ENCODE assay signal across 26 cellular contexts in the genomic region with DNA sequence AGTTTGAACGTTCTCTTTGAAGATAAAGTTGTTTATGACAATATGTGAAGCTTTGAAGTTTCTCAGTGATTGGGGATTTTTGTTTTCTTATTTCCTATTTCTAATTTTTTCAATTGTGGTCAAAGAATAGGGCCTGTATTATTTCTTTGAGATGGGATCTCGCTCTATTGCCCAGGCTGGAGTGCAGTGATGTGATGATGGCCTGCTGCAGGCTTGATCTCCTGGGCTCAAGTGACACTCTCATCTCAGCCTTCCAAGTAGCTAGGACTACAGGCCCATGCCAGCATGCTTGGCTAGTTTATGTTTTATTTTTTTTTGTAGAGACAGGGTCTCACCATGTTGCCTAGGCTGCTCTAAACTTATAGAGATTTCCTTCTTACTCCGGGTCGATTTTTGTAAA. TPM values are rescaled to one million over a fixed set of nuclear protein-coding genes. Genes with fewer than 3 reads are reported as not detected.
DNase-seq lines count a peak whose midpoint lies in the region; ATAC-seq, FAIRE-seq and TF ChIP-seq lines count a peak whose summit lies in the region.
"Had no signal": no experiment of that assay in that cellular context is flagged by ENCODE, and none has a peak within 500 bp of the region (broad histone marks: within the 10 kb centered on the region; RNA-seq: fewer than 3 reads in every experiment).

No MANE protein-coding gene starts in this region.

- TF ChIP-seq CTCF in kidney (IDR thresholded peaks at IDR 0.05; ENCODE audit: borderline replicate concordance, extremely low read depth, insufficient read depth) (no peak), thyroid gland (IDR thresholded peaks at IDR 0.05) (no peak)

- POLR2A ChIA-PET in CD4-positive, alpha-beta memory T cell (lab: Charles Lee; ENCODE audit: partially characterized antibody) = interaction anchor here (0.8 to 3.0 kb wide), 5 partner anchors 11 to 374 kb away, joined by 3 to 26 read pairs (median 6); a partner anchor contains a TSS

- ATAC-seq in GM19023 (IDR thresholded peaks at IDR 0.05; ENCODE audit: unreplicated experiment) = no peak
- ATAC-seq: A549 had no signal

- H3K9me3 Mint-ChIP-seq in CD4-positive, alpha-beta memory T cell = no peaks in the 10 kb centered on the region
- no peaks in the 10 kb centered on the region for H3K9me3 Mint-ChIP-seq in activated naive CD8-positive, alpha-beta T cell treated with anti-CD3 and anti-CD28 coated beads for 36 hours
- H3K9me3 Mint-ChIP-seq: CD4-positive, alpha-beta T cell had no signal

- H3K4me3 Mint-ChIP-seq in CD4-positive, alpha-beta memory T cell = peak overlapping the region in 2 of 8 donors; percentile 13 to 79
- no peak overlapping the region for H3K4me3 Mint-ChIP-seq in activated naive CD8-positive, alpha-beta T cell treated with anti-CD3 and anti-CD28 coated beads for 36 hours
- H3K4me3 Mint-ChIP-seq: CD14-positive monocyte had no signal

- H2AFZ ChIP-seq in Karpas-422 (ENCODE audit: low read length) = no peak overlapping the region
- H2AFZ ChIP-seq: GM23248 had no signal

- 77 to 82% methylated on average over 4 of the region's 4 CpGs for WGBS in thyroid gland, 2 donors

- no peak for TF ChIP-seq POLR2A in thyroid gland (IDR thresholded peaks at IDR 0.05)

- intact Hi-C loops in CD4-positive, alpha-beta memory T cell (cut with micrococcal nuclease) = no loop called here
- intact Hi-C loops in kidney (cut with DNase I) = no loop called here
- intact Hi-C loops in thyroid gland (cut with DNase I) = no loop called here

- H3K9ac ChIP-seq in Karpas-422 (ENCODE audit: low read length) = no peak overlapping the region
- H3K9ac ChIP-seq in kidney (ENCODE audit: low read length in 2 of 2) = no peak overlapping the region
- H3K9ac ChIP-seq: BLaER1 treated with 17β-estradiol and CSF1 and Interleukin-3, amounts not matched to agents 10 nM and 100 nM; GM23248 had no signal

- H3K27ac Mint-ChIP-seq in CD4-positive, alpha-beta memory T cell = peak overlapping the region in 5 of 7 donors; percentile 42 to 94 (median 84)
- no peak overlapping the region for H3K27ac Mint-ChIP-seq in activated naive CD8-positive, alpha-beta T cell treated with anti-CD3 and anti-CD28 coated beads for 36 hours
- H3K27ac Mint-ChIP-seq: CD14-positive monocyte had no signal

- H3K4me1 Mint-ChIP-seq in CD4-positive, alpha-beta memory T cell = peaks cover 20 to 41% (median 31%) of the 10 kb centered on the region in 4 donors
- H3K4me1 Mint-ChIP-seq in activated naive CD8-positive, alpha-beta T cell treated with anti-CD3 and anti-CD28 coated beads for 36 hours = peaks cover 16% of the 10 kb centered on the region

- H3K4me3 ChIP-seq in CD4-positive, alpha-beta memory T cell (ENCODE audit: low read length in 2 of 2) = no peak overlapping the region
- H3K4me3 ChIP-seq in Karpas-422 (ENCODE audit: low read length) (no peak overlapping the region), kidney (ENCODE audit: low read length in 2 of 2) (no peak overlapping the region), thyroid gland (replicated peaks in 1 of 3) (no peak overlapping the region)
- H3K4me3 ChIP-seq: A549; BLaER1 treated with 17β-estradiol and CSF1 and Interleukin-3, amounts not matched to agents 10 nM and 100 nM; GM23248 had no signal

- no peak for FAIRE-seq in kidney (lab: Jason Lieb, UNC)
- FAIRE-seq: A549, G401.6, GM12892, GM19239, H1 had no signal

- H3K79me2 ChIP-seq in Karpas-422 (ENCODE audit: low read length) = no peaks in the 10 kb centered on the region

- no peak for DNase-seq in CD4-positive, alpha-beta memory T cell
- DNase-seq in Karpas-422 = peak; percentile 14
- peak; percentile 26 for DNase-seq in kidney
- no peak for DNase-seq in thyroid gland
- no peak for DNase-seq in activated naive CD8-positive, alpha-beta T cell treated with anti-CD3 and anti-CD28 coated beads for 36 hours
- no peak for DNase-seq in DMS 273 (lab: John Stamatoyannopoulos, UW; ENCODE audit: unreplicated experiment)
- DNase-seq: 8988T; ACHN; AML-193; BE2C; Calu3; CD4-positive, alpha-beta T cell; COR-L47; DMS153; DND-41; GM23248; HCEC 1CT had no signal

- H3K36me3 Mint-ChIP-seq in CD4-positive, alpha-beta memory T cell = no peaks in the 10 kb centered on the region
- no peaks in the 10 kb centered on the region for H3K36me3 Mint-ChIP-seq in activated naive CD8-positive, alpha-beta T cell treated with anti-CD3 and anti-CD28 coated beads for 36 hours
- H3K36me3 Mint-ChIP-seq: CD14-positive monocyte had no signal

- no peak overlapping the region for H3K27ac ChIP-seq in CD4-positive, alpha-beta memory T cell (ENCODE audit: low read depth, low read length)
- H3K27ac ChIP-seq in Karpas-422 (ENCODE audit: low read length) (no peak overlapping the region), kidney (ENCODE audit: low read depth in 2 of 2, low read length in 2 of 2) (no peak overlapping the region), thyroid gland (peak overlapping the region in 2 of 3 donors; percentile 29 to 46)
- H3K27ac ChIP-seq: A549; BLaER1 treated with 17β-estradiol and CSF1 and Interleukin-3, amounts not matched to agents 10 nM and 100 nM; GM23248 had no signal

- H3K9me2 ChIP-seq in Karpas-422 (replicated peaks; ENCODE audit: insufficient read depth, low read length) = no peaks in the 10 kb centered on the region

- H3K9me3 ChIP-seq in CD4-positive, alpha-beta memory T cell (ENCODE audit: control insufficient read depth in 1 of 2, low read length in 2 of 2) = no peaks in the 10 kb centered on the region
- H3K9me3 ChIP-seq in Karpas-422 (ENCODE audit: low read length) (no peaks in the 10 kb centered on the region), kidney (ENCODE audit: control insufficient read depth in 1 of 2, low read length in 2 of 2) (no peaks in the 10 kb centered on the region), thyroid gland (no peaks in the 10 kb centered on the region)
- H3K9me3 ChIP-seq: A549; BE2C; BLaER1 treated with 17β-estradiol and CSF1 and Interleukin-3, amounts not matched to agents 10 nM and 100 nM had no signal

- no peaks in the 10 kb centered on the region for H3K36me3 ChIP-seq in CD4-positive, alpha-beta memory T cell (ENCODE audit: insufficient read depth, low read length)
- no peaks in the 10 kb centered on the region for H3K36me3 ChIP-seq in Karpas-422 (ENCODE audit: insufficient read depth, low read length)
- H3K36me3 ChIP-seq in kidney (ENCODE audit: control insufficient read depth in 1 of 2, insufficient read depth in 2 of 2, low read length in 2 of 2) = no peaks in the 10 kb centered on the region
- H3K36me3 ChIP-seq in thyroid gland = no peaks in the 10 kb centered on the region
- H3K36me3 ChIP-seq: BE2C; BLaER1 treated with 17β-estradiol and CSF1 and Interleukin-3, amounts not matched to agents 10 nM and 100 nM had no signal

- H3K4me2 ChIP-seq in Karpas-422 (ENCODE audit: low read depth, low read length, poor library complexity, severe bottlenecking) = no peak overlapping the region
- H3K4me2 ChIP-seq: A549; BLaER1 treated with 17β-estradiol and CSF1 and Interleukin-3, amounts not matched to agents 10 nM and 100 nM had no signal

- H4K20me1 ChIP-seq in Karpas-422 (ENCODE audit: insufficient read depth, low read depth, low read length) = no peaks in the 10 kb centered on the region
- H4K20me1 ChIP-seq: BLaER1 treated with 17β-estradiol and CSF1 and Interleukin-3, amounts not matched to agents 10 nM and 100 nM had no signal

- CTCF ChIA-PET in CD4-positive, alpha-beta memory T cell (lab: Charles Lee; ENCODE audit: partially characterized antibody) = interaction anchor here (1.1 to 1.7 kb wide), 5 partner anchors 10 to 382 kb away, joined by 3 to 8 read pairs (median 5); a partner anchor contains a TSS

- H3K27me3 Mint-ChIP-seq in CD4-positive, alpha-beta memory T cell = peaks cover 3 to 4% of the 10 kb centered on the region in 2 donors
- H3K27me3 Mint-ChIP-seq in activated naive CD8-positive, alpha-beta T cell treated with anti-CD3 and anti-CD28 coated beads for 36 hours = peaks cover 12% of the 10 kb centered on the region

- H3K4me1 ChIP-seq in CD4-positive, alpha-beta memory T cell (ENCODE audit: insufficient read depth, low read length) = peaks cover 29% of the 10 kb centered on the region
- H3K4me1 ChIP-seq in Karpas-422 (ENCODE audit: low read length) (no peaks in the 10 kb centered on the region), kidney (ENCODE audit: control insufficient read depth in 1 of 2, insufficient read depth in 1 of 2, low read depth in 1 of 2, low read length in 2 of 2) (no peaks in the 10 kb centered on the region), thyroid gland (peaks cover 13 to 17% of the 10 kb centered on the region in 2 donors)
- H3K4me1 ChIP-seq: BE2C; BLaER1 treated with 17β-estradiol and CSF1 and Interleukin-3, amounts not matched to agents 10 nM and 100 nM had no signal

- H3K27me3 ChIP-seq in CD4-positive, alpha-beta memory T cell (ENCODE audit: insufficient read depth, low read length) = no peaks in the 10 kb centered on the region
- H3K27me3 ChIP-seq in Karpas-422 (ENCODE audit: low read length) = no peaks in the 10 kb centered on the region
- H3K27me3 ChIP-seq in thyroid gland = no peaks in the 10 kb centered on the region
- H3K27me3 ChIP-seq: BE2C; BLaER1 treated with 17β-estradiol and CSF1 and Interleukin-3, amounts not matched to agents 10 nM and 100 nM had no signal

RNA-seq across cellular contexts. Expression of a gene that starts 11.7 kb away (rescaled TPM):
- not detected for total RNA-seq in CD4-positive, alpha-beta memory T cell
- not detected for polyA plus RNA-seq in CD4-positive, alpha-beta memory T cell
- total RNA-seq in Karpas-422 (2014; rRNA removed; shearing (Covaris generic); ENCODE audit: low replicate concordance) = not detected in 2 replicates
- total RNA-seq in kidney (not detected), thyroid gland (not detected)
- not detected for polyA plus RNA-seq in kidney (ENCODE audit: insufficient read depth, low read depth, low replicate concordance)
- total RNA-seq in activated naive CD8-positive, alpha-beta T cell treated with anti-CD3 and anti-CD28 coated beads for 36 hours = not detected
- total RNA-seq: Calu3; CD4-positive, alpha-beta T cell; GM23248; H1; H7 had no signal
- polyA plus RNA-seq: CD14-positive monocyte, GM23248, H1 had no signal

RNA-seq across cellular contexts. Expression of a gene that starts 56.4 kb away (rescaled TPM):
- not detected for total RNA-seq in CD4-positive, alpha-beta memory T cell
- not detected for polyA plus RNA-seq in CD4-positive, alpha-beta memory T cell
- not detected in 2 replicates for total RNA-seq in Karpas-422 (2014; rRNA removed; shearing (Covaris generic); ENCODE audit: low replicate concordance)
- total RNA-seq in kidney (0.09 TPM), thyroid gland (under 1 TPM in 1 of 4 donors, not detected in 3; 0.11 TPM)
- not detected for polyA plus RNA-seq in kidney (ENCODE audit: insufficient read depth, low read depth, low replicate concordance)
- not detected for total RNA-seq in activated naive CD8-positive, alpha-beta T cell treated with anti-CD3 and anti-CD28 coated beads for 36 hours
- total RNA-seq: Calu3; CD4-positive, alpha-beta T cell; GM23248; H7 had no signal
- polyA plus RNA-seq: A549, CD14-positive monocyte, GM23248 had no signal

RNA-seq across cellular contexts. Expression of a gene that starts 59.6 kb away (rescaled TPM):
- total RNA-seq in CD4-positive, alpha-beta memory T cell = 100 to 1,000 TPM; 254 to 291 TPM
- 10 to 100 TPM; 21.9 to 79.6 TPM for polyA plus RNA-seq in CD4-positive, alpha-beta memory T cell
- total RNA-seq in Karpas-422 (2014; rRNA removed; shearing (Covaris generic); ENCODE audit: low replicate concordance) = 102 and 142 TPM in 2 replicates
- total RNA-seq in kidney (91.9 TPM), thyroid gland (100 to 1,000 TPM in 2 of 4 donors, 10 to 100 TPM in 2; 75.2 to 199 (median 140) TPM)
- 74.3 TPM for polyA plus RNA-seq in kidney (ENCODE audit: insufficient read depth, low read depth, low replicate concordance)
- total RNA-seq in activated naive CD8-positive, alpha-beta T cell treated with anti-CD3 and anti-CD28 coated beads for 36 hours = 100 to 1,000 TPM; 108 to 116 TPM

Comparison
In these comparisons a context has a peak if more than half of its experiments do, and no peak if none do; other contexts are left out.
1. DNase-seq: peak in Karpas-422 (single experiment) and kidney (single experiment); none in CD4-positive, alpha-beta memory T cell (0 of 5), thyroid gland (0 of 2), activated naive CD8-positive, alpha-beta T cell treated with anti-CD3 and anti-CD28 coated beads for 36 hours (single experiment) and DMS 273 (single experiment).
2. H3K27ac ChIP-seq: peak in thyroid gland (2 of 3); none in CD4-positive, alpha-beta memory T cell (single experiment), Karpas-422 (single experiment) and kidney (0 of 2).